21 cellular contexts compared by ENCODE assay signal in the genomic region with DNA sequence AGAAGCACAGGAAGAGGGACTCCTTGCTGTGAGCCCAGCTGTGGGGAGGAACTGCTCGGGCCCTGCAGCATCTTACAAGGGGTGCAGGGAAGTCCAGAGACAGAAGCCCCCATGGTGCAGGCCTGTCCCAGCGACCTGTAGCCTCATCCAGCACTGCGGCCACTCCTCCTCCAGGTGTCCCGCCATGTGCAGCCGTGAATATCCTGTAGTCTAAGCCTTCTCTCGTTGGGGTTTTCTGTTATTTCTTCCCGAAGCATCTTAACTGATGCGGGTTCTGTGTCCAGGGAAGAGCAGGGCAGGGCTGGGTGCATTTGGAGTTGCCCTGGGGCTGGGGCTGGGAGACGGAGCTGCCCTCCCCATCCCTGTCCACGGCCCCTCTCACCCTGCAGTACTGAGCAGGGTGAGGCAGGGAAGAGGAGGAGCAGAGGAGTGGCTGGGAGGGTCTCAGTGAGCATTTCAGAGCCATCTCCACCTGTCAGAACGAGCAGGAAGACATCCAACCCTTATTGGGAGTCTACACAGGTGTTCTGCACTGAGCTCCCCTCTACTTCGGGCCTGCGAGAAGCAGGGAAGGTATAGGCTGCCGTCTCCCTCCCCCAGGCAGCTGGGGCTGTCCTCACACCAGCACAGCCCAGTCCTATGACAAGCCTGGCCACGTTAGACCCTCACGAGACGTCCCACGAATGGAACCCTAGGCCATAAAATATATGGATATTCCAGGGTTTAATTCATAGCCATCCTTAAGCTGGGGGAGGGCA.
A peak's percentile ranks its signal among the peaks of the same experiment; 100 is the strongest.
DNase-seq lines count a peak whose midpoint lies in the region; ATAC-seq and TF ChIP-seq lines count a peak whose summit lies in the region.
"Had no signal": no experiment of that assay in that cellular context is flagged by ENCODE, and none has a peak within 500 bp of the region (broad histone marks: within the 10 kb centered on the region; RNA-seq: fewer than 3 reads in every experiment).

No MANE protein-coding gene starts in this region.

- H3K36me3 ChIP-seq in RWPE2 (ENCODE audit: low read depth) = no peaks in the 10 kb centered on the region
- no peaks in the 10 kb centered on the region for H3K36me3 ChIP-seq in aorta (ENCODE audit: control insufficient read depth in 1 of 2, insufficient read depth in 2 of 2, low read length in 1 of 2)
- H3K36me3 ChIP-seq: SJCRH30 had no signal

- DNase-seq in NCI-H187 treated with DMSO at 0.1 percent for 48 hours (lab: John Stamatoyannopoulos, UW) (peak; percentile 15), NCI-H187 (lab: John Stamatoyannopoulos, UW) (no peak), RWPE2 (ENCODE audit: low spot score) (peak; percentile 23), omental fat pad (ENCODE audit: low spot score) (no peak), aorta (peak; percentile 20 to 49), NCI-H2081 (lab: John Stamatoyannopoulos, UW) (no peak)
- DNase-seq: CD8-positive, alpha-beta memory T cell; DMS 273 treated with DMSO at 0.1 percent for 48 hours; DMS79 treated with DMSO at 0.1 percent for 48 hours; GF-D8; H9; KBM-7; NCI-H1105 treated with DMSO at 0.1 percent for 48 hours; NCI-H146; NCI-H2029 treated with DMSO at 0.1 percent for 48 hours; SJCRH30 had no signal

- no peak overlapping the region for H3K4me3 ChIP-seq in RWPE2 (ENCODE audit: severe bottlenecking)
- no peak overlapping the region for H3K4me3 ChIP-seq in aorta (ENCODE audit: low read length in 2 of 2)
- H3K4me3 ChIP-seq: SJCRH30 had no signal

- no peak for TF ChIP-seq CTCF in RWPE2 (IDR thresholded peaks at IDR 0.05; ENCODE audit: poor library complexity, severe bottlenecking)
- TF ChIP-seq CTCF in omental fat pad (IDR thresholded peaks at IDR 0.05) = no peak

- H3K27me3 ChIP-seq in RWPE2 (ENCODE audit: insufficient read depth, poor library complexity, severe bottlenecking) = no peaks in the 10 kb centered on the region
- H3K27me3 ChIP-seq in aorta (ENCODE audit: control insufficient read depth in 1 of 2, insufficient read depth in 2 of 2, low read length in 1 of 2) = no peaks in the 10 kb centered on the region

- whole genome bisulfite sequencing in aorta, 2 donors = 77% methylated on average over 18 of the region's 18 CpGs

- intact Hi-C loops in aorta (cut with DNase I) = no loop called here

- ATAC-seq in RWPE2 (ENCODE audit: low read depth) (no peak), omental fat pad (ENCODE audit: low FRiP score) (peak; percentile 28), aorta (ENCODE audit: low FRiP score) (no peak), GM21423 (IDR thresholded peaks at IDR 0.05; ENCODE audit: unreplicated experiment) (no peak)
- ATAC-seq: Right ventricle myocardium inferior, SK-N-SH treated with all-trans-retinoic acid at 6 μM for 48 hours had no signal

- H3K4me1 ChIP-seq in RWPE2 (ENCODE audit: insufficient read depth, poor library complexity, severe bottlenecking) (no peaks in the 10 kb centered on the region), aorta (ENCODE audit: control insufficient read depth in 1 of 2, insufficient read depth in 2 of 2, low read length in 2 of 2) (no peaks in the 10 kb centered on the region)
- H3K4me1 ChIP-seq: SJCRH30 had no signal

- H3K27ac ChIP-seq in RWPE2 (ENCODE audit: poor library complexity, severe bottlenecking) = no peak overlapping the region
- no peak overlapping the region for H3K27ac ChIP-seq in aorta (ENCODE audit: low read depth in 1 of 2, low read length in 2 of 2)
- H3K27ac ChIP-seq: 22Rv1, C4-2B, SJCRH30 had no signal

- H3K9me3 ChIP-seq in RWPE2 (ENCODE audit: severe bottlenecking) (peaks cover 3% of the 10 kb centered on the region), aorta (ENCODE audit: control insufficient read depth, low read length) (no peaks in the 10 kb centered on the region)
- H3K9me3 ChIP-seq: SJCRH30 had no signal

Comparison
In these comparisons a context has a peak if more than half of its experiments do, and no peak if none do; other contexts are left out.
1. DNase-seq: peak in NCI-H187 treated with DMSO at 0.1 percent for 48 hours (single experiment), RWPE2 (single experiment) and aorta (2 of 2); none in NCI-H187 (0 of 2), omental fat pad (single experiment) and NCI-H2081 (0 of 2).